ENCODE assay signal across 9 cellular contexts in the genomic region with DNA sequence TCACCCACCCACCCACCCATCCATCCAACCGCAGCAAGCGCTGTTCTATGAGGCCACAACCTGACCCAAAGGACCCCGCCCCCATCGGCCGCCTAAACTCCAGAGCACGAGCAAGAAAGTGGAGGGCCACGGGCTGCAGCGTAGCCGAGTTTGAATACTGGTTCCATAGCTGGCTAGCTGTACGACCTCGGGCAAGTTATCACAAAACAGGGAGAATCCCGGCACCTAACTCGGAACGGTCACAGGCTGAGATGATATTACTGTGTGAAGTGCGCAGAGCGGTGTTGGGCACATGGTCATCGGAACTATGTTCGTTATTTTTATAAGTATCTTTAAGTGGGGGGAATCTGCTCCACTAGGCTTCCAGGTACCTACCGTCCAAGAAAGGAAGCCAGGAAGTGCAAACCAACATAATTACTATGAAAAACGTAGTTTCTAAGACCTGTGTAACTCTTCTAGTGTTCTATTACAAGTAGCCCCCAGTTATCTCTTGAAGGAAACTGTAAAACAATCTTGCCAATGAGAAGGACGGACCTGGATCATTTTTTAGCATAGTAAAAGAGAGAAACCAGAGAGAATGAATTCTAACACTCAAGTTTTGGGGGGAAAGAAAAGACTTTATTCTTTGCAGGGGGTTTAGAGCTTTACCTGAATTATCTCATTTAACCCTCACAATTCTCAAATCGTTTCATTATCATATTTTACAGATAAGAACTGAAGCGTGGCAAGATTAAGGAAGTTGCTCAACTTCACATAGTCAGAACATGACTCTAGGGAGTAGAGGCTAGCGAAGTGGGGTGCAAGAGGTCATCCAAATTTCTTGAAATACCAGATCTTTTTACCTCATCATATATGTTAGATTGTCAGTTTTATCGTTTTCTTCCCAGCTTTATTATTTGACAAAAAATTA. TPM values are rescaled to one million over a fixed set of nuclear protein-coding genes. Genes with fewer than 3 reads are reported as not detected.
A peak's percentile ranks its signal among the peaks of the same experiment; 100 is the strongest.
DNase-seq lines count a peak whose midpoint lies in the region; ATAC-seq and TF ChIP-seq lines count a peak whose summit lies in the region.
"Had no signal": no experiment of that assay in that cellular context is flagged by ENCODE, and none has a peak within 500 bp of the region (broad histone marks: within the 10 kb centered on the region; RNA-seq: fewer than 3 reads in every experiment).

No MANE protein-coding gene starts in this region.

- DNase-seq in AML-193 (lab: John Stamatoyannopoulos, UW) (peak; percentile 55 to 61), SK-N-SH (no peak), COR-L47 (lab: John Stamatoyannopoulos, UW) (no peak), NCI-H1105 treated with DMSO at 0.1 percent for 48 hours (lab: John Stamatoyannopoulos, UW) (no peak)
- DNase-seq in natural killer cell treated with Interleukin-12 subunit alpha and Interleukin-12 subunit beta and Interleukin-15 and Interleukin-18, amount 100 ng/mL, for 72 hours (ENCODE audit: low spot score), result no peak

- H3K9me3 ChIP-seq in SK-N-SH (no peaks in the 10 kb centered on the region), esophagus (ENCODE audit: control insufficient read depth in 2 of 2, insufficient read depth in 1 of 2, low read depth in 1 of 2, low read length in 1 of 2) (no peaks in the 10 kb centered on the region)

- H3K9me3 Mint-ChIP-seq in natural killer cell treated with Interleukin-12 subunit alpha and Interleukin-12 subunit beta and Interleukin-15 and Interleukin-18, amount 100 ng/mL, for 72 hours, result no peaks in the 10 kb centered on the region

- peak overlapping the region; percentile 81 for H3K4me2 ChIP-seq in SK-N-SH

- H3K36me3 Mint-ChIP-seq in natural killer cell treated with Interleukin-12 subunit alpha and Interleukin-12 subunit beta and Interleukin-15 and Interleukin-18, amount 100 ng/mL, for 72 hours, result peaks cover 28% of the 10 kb centered on the region

- TF ChIP-seq RAD21 in SK-N-SH (IDR thresholded peaks at IDR 0.05; ENCODE audit: low read length), result no peak

- POLR2A ChIA-PET in SK-N-SH (lab: Yijun Ruan, JAX), result interaction anchor here (1.5 kb wide), 1 partner anchor 14 kb away, joined by 4 read pairs; a partner anchor contains a TSS

- CTCF ChIA-PET in SK-N-SH (lab: Yijun Ruan, JAX), result interaction anchor here (0.6 to 2.0 kb wide), 8 partner anchors 14 to 365 kb away, joined by 3 to 13 read pairs (median 3); a partner anchor contains a TSS

- H3K79me2 ChIP-seq in SK-N-SH (ENCODE audit: insufficient read depth), result peaks cover 39% of the 10 kb centered on the region

- H3K9me2 ChIP-seq in SK-N-SH, result no peaks in the 10 kb centered on the region

- no peaks in the 10 kb centered on the region for H3K27me3 Mint-ChIP-seq in natural killer cell treated with Interleukin-12 subunit alpha and Interleukin-12 subunit beta and Interleukin-15 and Interleukin-18, amount 100 ng/mL, for 72 hours

- H4K20me1 ChIP-seq in SK-N-SH (ENCODE audit: insufficient read depth), result no peaks in the 10 kb centered on the region

- peaks cover 21% of the 10 kb centered on the region for H3F3A ChIP-seq in SK-N-SH (replicated peaks; ENCODE audit: insufficient read depth)

- H3K27ac ChIP-seq in SK-N-SH (ENCODE audit: low read depth in 2 of 2, low read length in 1 of 2) (peak overlapping the region; percentile 35 to 95), esophagus (ENCODE audit: low read depth in 2 of 2, low read length in 1 of 2) (peak overlapping the region; percentile 94 to 95)

- no peak for TF ChIP-seq EP300 in SK-N-SH (IDR thresholded peaks at IDR 0.05; ENCODE audit: borderline replicate concordance in 1 of 2, low read depth in 1 of 2, low read length in 1 of 2)

- peak; percentile 33 for ATAC-seq in GM18870 (IDR thresholded peaks at IDR 0.05; ENCODE audit: unreplicated experiment)
- ATAC-seq in HG03175 (IDR thresholded peaks at IDR 0.05; ENCODE audit: unreplicated experiment), result peak; percentile 37
- ATAC-seq in natural killer cell treated with Interleukin-12 subunit alpha and Interleukin-12 subunit beta and Interleukin-15 and Interleukin-18, amount 100 ng/mL, for 72 hours, result peak; percentile 53 to 57

- H3K4me1 Mint-ChIP-seq in natural killer cell treated with Interleukin-12 subunit alpha and Interleukin-12 subunit beta and Interleukin-15 and Interleukin-18, amount 100 ng/mL, for 72 hours (ENCODE audit: low read depth in 2 of 2), result peaks cover 30 to 59% of the 10 kb centered on the region in 2 donors

- H3K9ac ChIP-seq in SK-N-SH, result peak overlapping the region; percentile 54

- peak overlapping the region; percentile 89 to 94 for H3K27ac Mint-ChIP-seq in natural killer cell treated with Interleukin-12 subunit alpha and Interleukin-12 subunit beta and Interleukin-15 and Interleukin-18, amount 100 ng/mL, for 72 hours

- WGBS in SK-N-SH (ENCODE audit: low lambda C conversion rate), result 9% methylated on average over 22 of the region's 25 CpGs
- 4 to 5% methylated on average over 25 of the region's 25 CpGs for WGBS in esophagus, 2 donors

- peak overlapping the region; percentile 93 for H2AFZ ChIP-seq in SK-N-SH (ENCODE audit: low read depth)

- H3K27me3 ChIP-seq in SK-N-SH (ENCODE audit: insufficient read depth) (no peaks in the 10 kb centered on the region), esophagus (ENCODE audit: control insufficient read depth in 1 of 2, insufficient read depth in 2 of 2, low read length in 2 of 2) (no peaks in the 10 kb centered on the region)

- H3K4me3 ChIP-seq in SK-N-SH (ENCODE audit: low read depth in 2 of 2, low read length in 1 of 2) (peak overlapping the region; percentile 93 to 98), esophagus (ENCODE audit: low read depth in 1 of 2, low read length in 2 of 2) (peak overlapping the region; percentile 84 to 91)

- H3K4me3 Mint-ChIP-seq in natural killer cell treated with Interleukin-12 subunit alpha and Interleukin-12 subunit beta and Interleukin-15 and Interleukin-18, amount 100 ng/mL, for 72 hours, result peak overlapping the region; percentile 97

- no peak for TF ChIP-seq CTCF in SK-N-SH (IDR thresholded peaks at IDR 0.05)

- H3K36me3 ChIP-seq in SK-N-SH (replicated peaks in 1 of 2; ENCODE audit: control insufficient read depth in 1 of 2, insufficient read depth in 2 of 2, low read length in 1 of 2) (peaks cover 14 to 26% of the 10 kb centered on the region in 2 experiments), esophagus (ENCODE audit: control insufficient read depth in 2 of 2, insufficient read depth in 2 of 2, low read length in 1 of 2) (peaks cover 3 to 11% of the 10 kb centered on the region in 2 donors)

- H3K4me1 ChIP-seq in SK-N-SH (ENCODE audit: control insufficient read depth in 1 of 2, insufficient read depth in 2 of 2, low read depth in 1 of 2, low read length in 1 of 2) (peaks cover 8% of the 10 kb centered on the region in 2 experiments; a peak in 3 of 4 replicates), esophagus (ENCODE audit: control insufficient read depth in 2 of 2, insufficient read depth in 2 of 2, low read length in 1 of 2) (peaks cover 0 to 5% of the 10 kb centered on the region in 2 donors)

TF ChIP-seq in SK-N-SH, 30 proteins besides CTCF, POLR2A, EP300 and RAD21 (continues in another document):
- TF ChIP-seq, protein P1, sequence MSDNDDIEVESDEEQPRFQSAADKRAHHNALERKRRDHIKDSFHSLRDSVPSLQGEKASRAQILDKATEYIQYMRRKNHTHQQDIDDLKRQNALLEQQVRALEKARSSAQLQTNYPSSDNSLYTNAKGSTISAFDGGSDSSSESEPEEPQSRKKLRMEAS (IDR thresholded peaks at IDR 0.05; ENCODE audit: low read depth), result 0 out of 2 replicates have a peak, but pooled peaks have one; percentile 40
- TF ChIP-seq RCOR1 (IDR thresholded peaks at IDR 0.05; ENCODE audit: low read length) (no peak), MXI1 (IDR thresholded peaks at IDR 0.05; ENCODE audit: low read depth, low read length) (peak; percentile 74; the same call in 1 of the 2 replicates), GATA2 (CRISPR knock-in tag; IDR thresholded peaks at IDR 0.05) (no peak), FOSL2 (IDR thresholded peaks at IDR 0.05; ENCODE audit: borderline replicate concordance, low read depth) (no peak)
- TF ChIP-seq, protein P2, sequence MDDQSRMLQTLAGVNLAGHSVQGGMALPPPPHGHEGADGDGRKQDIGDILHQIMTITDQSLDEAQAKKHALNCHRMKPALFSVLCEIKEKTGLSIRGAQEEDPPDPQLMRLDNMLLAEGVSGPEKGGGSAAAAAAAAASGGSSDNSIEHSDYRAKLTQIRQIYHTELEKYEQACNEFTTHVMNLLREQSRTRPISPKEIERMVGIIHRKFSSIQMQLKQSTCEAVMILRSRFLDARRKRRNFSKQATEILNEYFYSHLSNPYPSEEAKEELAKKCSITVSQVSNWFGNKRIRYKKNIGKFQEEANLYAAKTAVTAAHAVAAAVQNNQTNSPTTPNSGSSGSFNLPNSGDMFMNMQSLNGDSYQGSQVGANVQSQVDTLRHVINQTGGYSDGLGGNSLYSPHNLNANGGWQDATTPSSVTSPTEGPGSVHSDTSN (IDR thresholded peaks at IDR 0.05), result no peak

RNA-seq across cellular contexts. Expression of a gene that starts 0.7 kb away (rescaled TPM):
- polyA plus RNA-seq in SK-N-SH (2012; rRNA removed) (15.5 and 15.9 TPM in 2 replicates), esophagus (10 to 100 TPM in 1 of 2 donors, 1 to 10 TPM in 1; 9.6 to 11.4 TPM)
- 14.7 and 17.3 TPM in 2 replicates for polyA plus RNA-seq in SK-N-SH (2012; cell fraction: cytosol; rRNA removed)
- 20.6 and 23.7 TPM in 2 replicates for polyA plus RNA-seq in SK-N-SH (2012; cell fraction: nucleus; rRNA removed)
- total RNA-seq in natural killer cell treated with Interleukin-12 subunit alpha and Interleukin-12 subunit beta and Interleukin-15 and Interleukin-18, amount 100 ng/mL, for 72 hours, result 10 to 100 TPM; 23.1 to 25.0 TPM

RNA-seq across cellular contexts. Expression of a gene that starts 14.4 kb away (rescaled TPM):
- 52.4 and 69.2 TPM in 2 replicates for polyA plus RNA-seq in SK-N-SH (2012; rRNA removed)
- 66.4 and 72.4 TPM in 2 replicates for polyA plus RNA-seq in SK-N-SH (2012; cell fraction: cytosol; rRNA removed)
- polyA plus RNA-seq in SK-N-SH (2012; cell fraction: nucleus; rRNA removed), result 39.0 and 68.7 TPM in 2 replicates
- 10 to 100 TPM in 1 of 2 donors, 1 to 10 TPM in 1; 9.9 to 24.4 TPM for polyA plus RNA-seq in esophagus
- 100 to 1,000 TPM in 1 of 2 donors, 10 to 100 TPM in 1; 89.7 to 143 TPM for total RNA-seq in natural killer cell treated with Interleukin-12 subunit alpha and Interleukin-12 subunit beta and Interleukin-15 and Interleukin-18, amount 100 ng/mL, for 72 hours

RNA-seq across cellular contexts. Expression of a gene that starts 18.2 kb away (rescaled TPM):
- polyA plus RNA-seq in SK-N-SH (2012; rRNA removed), result not detected in 2 replicates
- polyA plus RNA-seq in SK-N-SH (2012; cell fraction: cytosol; rRNA removed), result not detected in 2 replicates
- not detected in 2 replicates for polyA plus RNA-seq in SK-N-SH (2012; cell fraction: nucleus; rRNA removed)
- not detected for polyA plus RNA-seq in esophagus
- not detected for total RNA-seq in natural killer cell treated with Interleukin-12 subunit alpha and Interleukin-12 subunit beta and Interleukin-15 and Interleukin-18, amount 100 ng/mL, for 72 hours
- total RNA-seq: LHCN-M2 had no signal

RNA-seq across cellular contexts. Expression of a gene that starts 49.6 kb away (rescaled TPM):
- polyA plus RNA-seq in SK-N-SH (2012; rRNA removed) (not detected in 2 replicates), esophagus (under 1 TPM; 0.05 to 0.06 TPM)
- not detected in 2 replicates for polyA plus RNA-seq in SK-N-SH (2012; cell fraction: cytosol; rRNA removed)
- not detected in 2 replicates for polyA plus RNA-seq in SK-N-SH (2012; cell fraction: nucleus; rRNA removed)
- total RNA-seq in natural killer cell treated with Interleukin-12 subunit alpha and Interleukin-12 subunit beta and Interleukin-15 and Interleukin-18, amount 100 ng/mL, for 72 hours, result not detected
- total RNA-seq: LHCN-M2 had no signal

RNA-seq across cellular contexts. Expression of a gene that starts 56.2 kb away (rescaled TPM):
- polyA plus RNA-seq in SK-N-SH (2012; rRNA removed) (not detected in 2 replicates), esophagus (not detected)
- 8.5 TPM in 1 of 2 replicates, not detected in the other for polyA plus RNA-seq in SK-N-SH (2012; cell fraction: cytosol; rRNA removed)
- 0.51 TPM in 1 of 2 replicates, not detected in the other for polyA plus RNA-seq in SK-N-SH (2012; cell fraction: nucleus; rRNA removed)
- not detected for total RNA-seq in natural killer cell treated with Interleukin-12 subunit alpha and Interleukin-12 subunit beta and Interleukin-15 and Interleukin-18, amount 100 ng/mL, for 72 hours
- total RNA-seq: LHCN-M2 had no signal

Comparison
In these comparisons a context has a peak if more than half of its experiments do, and no peak if none do; other contexts are left out.
1. DNase-seq: peak in AML-193 (2 of 2); none in SK-N-SH (single experiment), natural killer cell treated with Interleukin-12 subunit alpha and Interleukin-12 subunit beta and Interleukin-15 and Interleukin-18, amount 100 ng/mL, for 72 hours (single experiment), COR-L47 (single experiment) and NCI-H1105 treated with DMSO at 0.1 percent for 48 hours (single experiment).
2. Peak in every context shown above with its lines, with median percentiles within 50 percentile points of each other: ATAC-seq.